ENCODE assay signal across 8 cellular contexts in genomic region chr11:59753650-59754493, GRCh38. TPM values are rescaled to one million over a fixed set of nuclear protein-coding genes. Genes with fewer than 3 reads are reported as not detected.
DNase-seq lines count a peak whose midpoint lies in the region; ATAC-seq and TF ChIP-seq lines count a peak whose summit lies in the region.

No MANE protein-coding gene starts in this region.

- peaks cover 12% of the 10 kb centered on the region for H3K27me3 Mint-ChIP-seq in activated T-cell treated with anti-CD3 and anti-CD28 coated beads, Interleukin-2, amount 50 U/mL, for 72 hours (ENCODE audit: low read depth)
- H3K27me3 Mint-ChIP-seq in naive thymus-derived CD8-positive, alpha-beta T cell: peaks cover 8 to 16% (median 10%) of the 10 kb centered on the region in 5 donors
- peaks cover 10 to 11% of the 10 kb centered on the region in 2 donors for H3K27me3 Mint-ChIP-seq in stimulated activated naive B cell treated with anti-CD40 and anti-IgM and Interleukin-4, amounts not matched to agents 10 μg/mL and 1 μg/mL and 100 μg/mL, for 72 hours

- H3K4me2 ChIP-seq in PC-9: peak overlapping the region; percentile 97

- H3K4me1 ChIP-seq in HUES6 (ENCODE audit: control insufficient read depth, insufficient read depth, low read length) (peaks cover 15% of the 10 kb centered on the region), PC-9 (replicated peaks; ENCODE audit: insufficient read depth) (peaks cover 19% of the 10 kb centered on the region)

- H4K20me1 ChIP-seq in PC-9 (ENCODE audit: insufficient read depth): peaks cover 21% of the 10 kb centered on the region; the same call in 1 of the 2 replicates

- H3K9me3 Mint-ChIP-seq in activated T-cell treated with anti-CD3 and anti-CD28 coated beads, Interleukin-2, amount 50 U/mL, for 72 hours: no peaks in the 10 kb centered on the region
- no peaks in the 10 kb centered on the region for H3K9me3 Mint-ChIP-seq in naive thymus-derived CD8-positive, alpha-beta T cell
- no peaks in the 10 kb centered on the region for H3K9me3 Mint-ChIP-seq in stimulated activated naive B cell treated with anti-CD40 and anti-IgM and Interleukin-4, amounts not matched to agents 10 μg/mL and 1 μg/mL and 100 μg/mL, for 72 hours

- peaks cover 5% of the 10 kb centered on the region; the same call in 1 of the 2 replicates for H3K36me3 ChIP-seq in HUES6 (ENCODE audit: control insufficient read depth, insufficient read depth, low read length)
- 0 out of 2 replicates have a peak, but pooled peaks cover 15% of the 10 kb centered on the region for H3K36me3 ChIP-seq in PC-9 (ENCODE audit: low read depth)

- peaks cover 0 to 3% of the 10 kb centered on the region in 2 donors for H3K36me3 Mint-ChIP-seq in activated T-cell treated with anti-CD3 and anti-CD28 coated beads, Interleukin-2, amount 50 U/mL, for 72 hours (ENCODE audit: insufficient read depth in 2 of 2)
- H3K36me3 Mint-ChIP-seq in naive thymus-derived CD8-positive, alpha-beta T cell: no peaks in the 10 kb centered on the region
- H3K36me3 Mint-ChIP-seq in stimulated activated naive B cell treated with anti-CD40 and anti-IgM and Interleukin-4, amounts not matched to agents 10 μg/mL and 1 μg/mL and 100 μg/mL, for 72 hours: no peaks in the 10 kb centered on the region

- POLR2A ChIA-PET in PC-9 (lab: Charles Lee; ENCODE audit: unreplicated experiment): interaction anchor here (0.7 kb wide), 1 partner anchor 204 kb away, joined by 3 read pairs; no protein-coding TSS in a partner anchor
- POLR2A ChIA-PET in naive thymus-derived CD8-positive, alpha-beta T cell (lab: Charles Lee): interaction anchor here (0.6 to 2.4 kb wide), 6 partner anchors 47 to 85 kb away, joined by 3 to 12 read pairs (median 4); partner anchors contain the start of genes MRPL16 and PATL1

- peak overlapping the region; percentile 0 for H3K27ac Mint-ChIP-seq in activated T-cell treated with anti-CD3 and anti-CD28 coated beads, Interleukin-2, amount 50 U/mL, for 72 hours
- H3K27ac Mint-ChIP-seq in naive thymus-derived CD8-positive, alpha-beta T cell: peak overlapping the region; percentile 70 to 90 (median 83)
- peak overlapping the region; percentile 59 for H3K27ac Mint-ChIP-seq in stimulated activated naive B cell treated with anti-CD40 and anti-IgM and Interleukin-4, amounts not matched to agents 10 μg/mL and 1 μg/mL and 100 μg/mL, for 72 hours

- peaks cover 27% of the 10 kb centered on the region for H3F3A ChIP-seq in PC-9 (ENCODE audit: insufficient read depth, low read depth)

- peaks cover 30% of the 10 kb centered on the region for H3K79me2 ChIP-seq in PC-9 (ENCODE audit: low read depth)

- H3K9me3 ChIP-seq in HUES6 (ENCODE audit: control insufficient read depth, insufficient read depth, low read depth, low read length) (no peaks in the 10 kb centered on the region), PC-9 (ENCODE audit: insufficient read depth, low read depth) (no peaks in the 10 kb centered on the region)

- ATAC-seq in GM21423 (IDR thresholded peaks at IDR 0.05; ENCODE audit: unreplicated experiment): peak; percentile 73
- peak; percentile 76 for ATAC-seq in activated T-cell treated with anti-CD3 and anti-CD28 coated beads, Interleukin-2, amount 50 U/mL, for 72 hours (replicated peaks in 1 of 2)
- ATAC-seq in naive thymus-derived CD8-positive, alpha-beta T cell: peak; percentile 61 to 68
- peak; percentile 78 to 82 for ATAC-seq in stimulated activated naive B cell treated with anti-CD40 and anti-IgM and Interleukin-4, amounts not matched to agents 10 μg/mL and 1 μg/mL and 100 μg/mL, for 72 hours (replicated peaks)

- CTCF ChIA-PET in PC-9 (lab: Charles Lee): interaction anchor here (0.6 to 3.0 kb wide), 3 partner anchors 47 to 506 kb away, joined by 3 to 16 read pairs (median 7); no protein-coding TSS in a partner anchor

- H2AFZ ChIP-seq in PC-9: peak overlapping the region; percentile 97

- H3K9ac ChIP-seq in HUES6 (ENCODE audit: low read length): peak overlapping the region; percentile 83

- intact Hi-C loops in PC-9 (cut with micrococcal nuclease; ENCODE audit: unreplicated experiment): loop anchor here (1.0 to 2.0 kb wide), 5 partner anchors 48 to 165 kb away; partner anchors contain the start of genes MRPL16 and OSBP

- DNase-seq in DMS 273 (lab: John Stamatoyannopoulos, UW; ENCODE audit: unreplicated experiment): peak; percentile 81
- peak; percentile 68 to 81 for DNase-seq in PC-9
- peak; percentile 86 to 89 for DNase-seq in activated T-cell treated with anti-CD3 and anti-CD28 coated beads, Interleukin-2, amount 50 U/mL, for 72 hours
- peak; percentile 63 for DNase-seq in fibroblast of gingiva (ENCODE audit: low read depth)
- peak; percentile 65 to 91 (median 80) for DNase-seq in naive thymus-derived CD8-positive, alpha-beta T cell
- peak; percentile 66 for DNase-seq in stimulated activated naive B cell treated with anti-CD40 and anti-IgM and Interleukin-4, amounts not matched to agents 10 μg/mL and 1 μg/mL and 100 μg/mL, for 72 hours

- peaks cover 27% of the 10 kb centered on the region for H3K4me1 Mint-ChIP-seq in activated T-cell treated with anti-CD3 and anti-CD28 coated beads, Interleukin-2, amount 50 U/mL, for 72 hours (ENCODE audit: low read depth)
- H3K4me1 Mint-ChIP-seq in naive thymus-derived CD8-positive, alpha-beta T cell: peaks cover 13 to 28% (median 24%) of the 10 kb centered on the region in 4 donors
- H3K4me1 Mint-ChIP-seq in stimulated activated naive B cell treated with anti-CD40 and anti-IgM and Interleukin-4, amounts not matched to agents 10 μg/mL and 1 μg/mL and 100 μg/mL, for 72 hours: peaks cover 20 to 37% of the 10 kb centered on the region in 2 donors

- BruUV-seq in PC-9 (replicated peaks; lab: Mats Ljungman, UMichigan): no TSS peak

- TF ChIP-seq CTCF in PC-9 (conservative IDR thresholded peaks at IDR 0.05): peak; percentile 98

- H3K27ac ChIP-seq in HUES6 (ENCODE audit: low read depth, low read length): no peak overlapping the region
- no peak overlapping the region for H3K27ac ChIP-seq in PC-9

- H3K27me3 ChIP-seq in HUES6 (ENCODE audit: control insufficient read depth, insufficient read depth, low read length): no peaks in the 10 kb centered on the region
- no peaks in the 10 kb centered on the region for H3K27me3 ChIP-seq in PC-9 (ENCODE audit: insufficient read depth, low read depth)

- H3K4me3 Mint-ChIP-seq in activated T-cell treated with anti-CD3 and anti-CD28 coated beads, Interleukin-2, amount 50 U/mL, for 72 hours: peak overlapping the region; percentile 87 to 98
- H3K4me3 Mint-ChIP-seq in naive thymus-derived CD8-positive, alpha-beta T cell: peak overlapping the region; percentile 86 to 100 (median 94)
- H3K4me3 Mint-ChIP-seq in stimulated activated naive B cell treated with anti-CD40 and anti-IgM and Interleukin-4, amounts not matched to agents 10 μg/mL and 1 μg/mL and 100 μg/mL, for 72 hours: peak overlapping the region; percentile 94 to 99

- no peaks in the 10 kb centered on the region for H3K9me2 ChIP-seq in PC-9 (ENCODE audit: insufficient read depth)

- H3K4me3 ChIP-seq in HUES6 (ENCODE audit: low read depth, low read length) (peak overlapping the region; percentile 82), PC-9 (peak overlapping the region; percentile 92)

RNA-seq across cellular contexts. Expression of gene STX3, which starts 1.3 kb away (rescaled TPM):
- total RNA-seq in PC-9 (2021): 45.2 and 50.1 TPM in 2 replicates
- 10 to 100 TPM in 1 of 2 donors, 1 to 10 TPM in 1; 6.9 to 12.9 TPM for total RNA-seq in activated T-cell treated with anti-CD3 and anti-CD28 coated beads, Interleukin-2, amount 50 U/mL, for 72 hours
- 10 to 100 TPM; 10.3 to 11.2 TPM for total RNA-seq in naive thymus-derived CD8-positive, alpha-beta T cell
- 1 to 10 TPM; 2.8 to 3.6 (median 3.0) TPM for polyA plus RNA-seq in naive thymus-derived CD8-positive, alpha-beta T cell

RNA-seq across cellular contexts. Expression of gene OR10V1, which starts 40.2 kb away (rescaled TPM):
- not detected in 2 replicates for total RNA-seq in PC-9 (2021)
- not detected for total RNA-seq in activated T-cell treated with anti-CD3 and anti-CD28 coated beads, Interleukin-2, amount 50 U/mL, for 72 hours
- not detected for total RNA-seq in naive thymus-derived CD8-positive, alpha-beta T cell
- not detected for polyA plus RNA-seq in naive thymus-derived CD8-positive, alpha-beta T cell

RNA-seq across cellular contexts. Expression of gene MRPL16, which starts 56.7 kb away (rescaled TPM):
- total RNA-seq in PC-9 (2021): 64.7 and 82.0 TPM in 2 replicates
- 10 to 100 TPM; 53.8 to 58.0 TPM for total RNA-seq in activated T-cell treated with anti-CD3 and anti-CD28 coated beads, Interleukin-2, amount 50 U/mL, for 72 hours
- 10 to 100 TPM; 44.4 to 45.2 TPM for total RNA-seq in naive thymus-derived CD8-positive, alpha-beta T cell
- 10 to 100 TPM; 68.4 to 93.0 (median 92.8) TPM for polyA plus RNA-seq in naive thymus-derived CD8-positive, alpha-beta T cell

Comparison
In these comparisons a context has a peak if more than half of its experiments do, and no peak if none do; other contexts are left out.
1. H3K27ac Mint-ChIP-seq: peak in every context shown above with its lines; median percentile 83 in naive thymus-derived CD8-positive, alpha-beta T cell; 59 in stimulated activated naive B cell treated with anti-CD40 and anti-IgM and Interleukin-4, amounts not matched to agents 10 μg/mL and 1 μg/mL and 100 μg/mL, for 72 hours; 0 in activated T-cell treated with anti-CD3 and anti-CD28 coated beads, Interleukin-2, amount 50 U/mL, for 72 hours.